ENCODE assay signal across 16 cellular contexts in the genomic region with DNA sequence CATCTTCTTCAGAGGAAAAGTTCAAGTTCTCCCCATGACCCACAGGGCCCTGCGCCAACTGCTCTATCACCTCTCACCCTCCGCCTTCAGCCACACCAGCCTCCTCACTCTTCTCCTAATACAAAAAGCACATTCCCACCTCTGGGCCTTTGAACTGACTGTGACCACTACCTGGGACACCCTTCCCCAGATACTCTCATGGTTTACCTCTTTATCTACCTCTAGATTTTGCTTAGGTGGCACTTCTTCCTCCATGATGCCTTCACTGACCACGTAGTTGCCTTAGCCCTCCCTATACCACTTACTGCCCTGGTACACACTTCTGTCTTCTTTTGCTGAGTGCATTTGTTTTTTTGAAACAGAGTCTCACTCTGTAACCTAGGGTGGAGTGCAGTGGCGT. TPM values are rescaled to one million over a fixed set of nuclear protein-coding genes. Genes with fewer than 3 reads are reported as not detected.
DNase-seq lines count a peak whose midpoint lies in the region; ATAC-seq, FAIRE-seq and TF ChIP-seq lines count a peak whose summit lies in the region.
"Had no signal": no experiment of that assay in that cellular context is flagged by ENCODE, and none has a peak within 500 bp of the region (broad histone marks: within the 10 kb centered on the region; RNA-seq: fewer than 3 reads in every experiment).

No MANE protein-coding gene starts in this region.

- no peak overlapping the region for H3K4me3 Mint-ChIP-seq in activated CD4-positive, alpha-beta T cell treated with anti-CD3 and anti-CD28 coated beads, Interleukin-2, amount 10 ng/mL, durations not matched to agents 24 days and 14 days
- no peak overlapping the region for H3K4me3 Mint-ChIP-seq in progenitor cell of endocrine pancreas (ENCODE audit: low read depth)

- no peak for FAIRE-seq in A549 (lab: Jason Lieb, UNC)
- FAIRE-seq in K562 (lab: Jason Lieb, UNC), result no peak
- FAIRE-seq: GM18507 had no signal

- H3K4me2 ChIP-seq in A549 (no peak overlapping the region), K562 (ENCODE audit: insufficient read depth, low read length) (no peak overlapping the region)
- H3K4me2 ChIP-seq: BLaER1 treated with 17β-estradiol and CSF1 and Interleukin-3, amounts not matched to agents 10 nM and 100 nM had no signal

- H3K36me3 Mint-ChIP-seq in activated CD4-positive, alpha-beta T cell treated with anti-CD3 and anti-CD28 coated beads, Interleukin-2, amount 10 ng/mL, durations not matched to agents 24 days and 14 days (ENCODE audit: low read depth), result peaks cover 47% of the 10 kb centered on the region
- H3K36me3 Mint-ChIP-seq in progenitor cell of endocrine pancreas (ENCODE audit: insufficient read depth), result peaks cover 19% of the 10 kb centered on the region

- peaks cover 55% of the 10 kb centered on the region; the same call in 2 of the 3 replicates for H3K36me3 ChIP-seq in K562 (ENCODE audit: control insufficient read depth, insufficient read depth, low read length)

- TF ChIP-seq POLR2A in A549 (IDR thresholded peaks at IDR 0.05; ENCODE audit: low read length) (no peak), K562 (conservative IDR thresholded peaks at IDR 0.05) (peak; percentile 34; the same call in 1 of the 2 replicates)

- H3K27me3 Mint-ChIP-seq in activated CD4-positive, alpha-beta T cell treated with anti-CD3 and anti-CD28 coated beads, Interleukin-2, amount 10 ng/mL, durations not matched to agents 24 days and 14 days, result peaks cover 2% of the 10 kb centered on the region
- no peaks in the 10 kb centered on the region for H3K27me3 Mint-ChIP-seq in progenitor cell of endocrine pancreas

- no peaks in the 10 kb centered on the region for H3K27me3 ChIP-seq in K562 (ENCODE audit: control insufficient read depth in 2 of 2, insufficient read depth in 2 of 2, low read length in 2 of 2)
- H3K27me3 ChIP-seq: BLaER1 treated with 17β-estradiol and CSF1 and Interleukin-3, amounts not matched to agents 10 nM and 100 nM had no signal

- ATAC-seq in A549 (no peak), K562 (no peak), GM18498 (IDR thresholded peaks at IDR 0.05; ENCODE audit: unreplicated experiment) (no peak), HG03442 (IDR thresholded peaks at IDR 0.05; ENCODE audit: unreplicated experiment) (no peak)

- TF ChIP-seq RAD21 in A549 (conservative IDR thresholded peaks at IDR 0.05 in 1 of 2, IDR thresholded peaks at IDR 0.05 in 1 of 2) (no peak), K562 (CRISPR knock-in tag; conservative IDR thresholded peaks at IDR 0.05 in 1 of 2, IDR thresholded peaks at IDR 0.05 in 1 of 2) (no peak)

- H4K20me1 ChIP-seq in K562 (replicated peaks; ENCODE audit: control insufficient read depth, insufficient read depth, low read length), result no peaks in the 10 kb centered on the region

- WGBS in A549 (ENCODE audit: missing lambda C conversion rate), result 95% methylated on average over 4 of the region's 4 CpGs
- WGBS in K562 (ENCODE audit: insufficient coverage, low coverage, missing lambda C conversion rate), result 100% methylated on average over 4 of the region's 4 CpGs

- no peak overlapping the region for H2AFZ ChIP-seq in K562 (ENCODE audit: low read depth, low read length)

- intact Hi-C loops in activated CD4-positive, alpha-beta T cell treated with anti-CD3 and anti-CD28 coated beads, Interleukin-2, amount 10 ng/mL, durations not matched to agents 24 days and 14 days (cut with micrococcal nuclease), result no loop called here
- intact Hi-C loops in K562 (cut with micrococcal nuclease), result no loop called here

- CTCF ChIA-PET in A549 (lab: Yijun Ruan, JAX), result interaction anchor here (2.8 kb wide), 1 partner anchor 8 kb away, joined by 12 read pairs; no protein-coding TSS in a partner anchor
- CTCF ChIA-PET in K562 (lab: Yijun Ruan, JAX; ENCODE audit: low intra/inter-chr PET ratio), result no interaction called here

- DNase-seq in activated CD4-positive, alpha-beta T cell treated with anti-CD3 and anti-CD28 coated beads, Interleukin-2, amount 10 ng/mL, durations not matched to agents 24 days and 14 days, result peak; percentile 54
- no peak for DNase-seq in activated CD4-positive, alpha-beta T cell treated with anti-CD3 and anti-CD28 coated beads for 1 hour
- DNase-seq in A549 (ENCODE audit: low read depth in 1 of 2, low spot score in 1 of 2) (no peak), K562 (ENCODE audit: extremely low read depth in 1 of 4, low spot score in 3 of 4) (no peak), progenitor cell of endocrine pancreas (ENCODE audit: low spot score, unreplicated experiment) (no peak)
- DNase-seq: 8988T; ACHN; CD4-positive, CD25-positive, alpha-beta regulatory T cell; DMS53; GF-D8; HCEC 1CT had no signal

- H3K27ac ChIP-seq in A549, result no peak overlapping the region
- no peak overlapping the region for H3K27ac ChIP-seq in K562 (ENCODE audit: extremely low read depth, low read depth, low read length)
- H3K27ac ChIP-seq: BLaER1 treated with 17β-estradiol and CSF1 and Interleukin-3, amounts not matched to agents 10 nM and 100 nM; HL-60 had no signal

- TF ChIP-seq EP300 in A549 (IDR thresholded peaks at IDR 0.05) (no peak), K562 (IDR thresholded peaks at IDR 0.05; ENCODE audit: low read length) (no peak)

- H3K4me1 ChIP-seq in A549 (no peaks in the 10 kb centered on the region), K562 (replicated peaks in 1 of 2; ENCODE audit: control insufficient read depth in 2 of 2, insufficient read depth in 2 of 2, low read length in 2 of 2) (peaks cover 4 to 31% of the 10 kb centered on the region in 2 experiments; a peak in 3 of 5 replicates)

- peaks cover 16% of the 10 kb centered on the region for H3K4me1 Mint-ChIP-seq in activated CD4-positive, alpha-beta T cell treated with anti-CD3 and anti-CD28 coated beads, Interleukin-2, amount 10 ng/mL, durations not matched to agents 24 days and 14 days
- peaks cover 4% of the 10 kb centered on the region for H3K4me1 Mint-ChIP-seq in progenitor cell of endocrine pancreas (ENCODE audit: low read depth)

- TF ChIP-seq CTCF in A549 (IDR thresholded peaks at IDR 0.05), result no peak
- no peak for TF ChIP-seq CTCF in K562 (IDR thresholded peaks at IDR 0.05 in 2 of 3, conservative IDR thresholded peaks at IDR 0.05 in 1 of 3; ENCODE audit: insufficient read depth in 2 of 3, low read depth in 1 of 3, low read length in 3 of 3)
- no peak for TF ChIP-seq CTCF in progenitor cell of endocrine pancreas (IDR thresholded peaks at IDR 0.05; ENCODE audit: unreplicated experiment)

- H3K27ac Mint-ChIP-seq in activated CD4-positive, alpha-beta T cell treated with anti-CD3 and anti-CD28 coated beads, Interleukin-2, amount 10 ng/mL, durations not matched to agents 24 days and 14 days, result no peak overlapping the region
- peak overlapping the region; percentile 26 for H3K27ac Mint-ChIP-seq in progenitor cell of endocrine pancreas

- H3K4me3 ChIP-seq in A549, result no peak overlapping the region
- no peak overlapping the region for H3K4me3 ChIP-seq in K562
- H3K4me3 ChIP-seq: BLaER1 treated with 17β-estradiol and CSF1 and Interleukin-3, amounts not matched to agents 10 nM and 100 nM had no signal

- no peaks in the 10 kb centered on the region for H3K9me1 ChIP-seq in K562 (ENCODE audit: control insufficient read depth, insufficient read depth, low read length)

- in situ Hi-C loops in K562 (cut with MboI), result no loop called here

- no peaks in the 10 kb centered on the region for H3K9me3 Mint-ChIP-seq in activated CD4-positive, alpha-beta T cell treated with anti-CD3 and anti-CD28 coated beads, Interleukin-2, amount 10 ng/mL, durations not matched to agents 24 days and 14 days
- no peaks in the 10 kb centered on the region for H3K9me3 Mint-ChIP-seq in progenitor cell of endocrine pancreas (ENCODE audit: low read depth)
- H3K9me3 Mint-ChIP-seq: CD4-positive, CD25-positive, alpha-beta regulatory T cell had no signal

- no peaks in the 10 kb centered on the region for H3K9me3 ChIP-seq in A549
- H3K9me3 ChIP-seq in K562 (replicated peaks; ENCODE audit: control insufficient read depth, insufficient read depth, low read depth, low read length), result no peaks in the 10 kb centered on the region
- H3K9me3 ChIP-seq: BLaER1 treated with 17β-estradiol and CSF1 and Interleukin-3, amounts not matched to agents 10 nM and 100 nM had no signal

- BruUV-seq in K562 (replicated peaks; lab: Mats Ljungman, UMichigan), result no TSS peak

- H3K79me2 ChIP-seq in K562 (ENCODE audit: control insufficient read depth, insufficient read depth, low read length), result 0 out of 3 replicates have a peak, but pooled peaks cover under 1% of the 10 kb centered on the region

- POLR2A ChIA-PET in A549 (lab: Yijun Ruan, JAX), result no interaction called here
- POLR2A ChIA-PET in K562 (lab: Yijun Ruan, JAX), result no interaction called here

- no peak overlapping the region for H3K9ac ChIP-seq in K562 (ENCODE audit: insufficient read depth in 1 of 2, low read depth in 2 of 2, low read length in 2 of 2)
- H3K9ac ChIP-seq: BLaER1 treated with 17β-estradiol and CSF1 and Interleukin-3, amounts not matched to agents 10 nM and 100 nM had no signal

RNA-seq across cellular contexts. Expression of gene SYCE2, which starts 3.9 kb away (rescaled TPM):
- total RNA-seq in activated CD4-positive, alpha-beta T cell treated with anti-CD3 and anti-CD28 coated beads, Interleukin-2, amount 10 ng/mL, durations not matched to agents 24 days and 14 days, result 2.3 and 3.3 TPM in 2 replicates
- polyA plus RNA-seq in A549 (2011; rRNA removed), result 0.13 and 0.41 TPM in 2 replicates
- polyA plus RNA-seq in A549 (2012; cell fraction: cytosol; rRNA removed), result 0.42 and 0.49 TPM in 2 replicates
- polyA plus RNA-seq in A549 (2012; cell fraction: nucleus; rRNA removed), result 0.19 and 0.37 TPM in 2 replicates
- 0.25 to 0.40 TPM (median 0.39 TPM) in 3 replicates for polyA plus RNA-seq in A549 (2017; fragmentation: RNase III; extraction: RNeasy Plus Mini Kit Qiagen cat#74134 plus additional on column Dnase treatment)
- polyA minus RNA-seq in A549 (2011; rRNA and poly(A)+ RNA removed), result 0.17 TPM in 1 of 2 replicates, not detected in the other
- total RNA-seq in K562 (2011; cell fraction: chromatin; rRNA removed; ENCODE audit: low replicate concordance), result 1.0 TPM in 1 of 2 replicates, not detected in the other
- total RNA-seq in K562 (2011; cell fraction: nucleolus; rRNA removed), result not detected in 2 replicates
- total RNA-seq in K562 (2011; cell fraction: nucleoplasm; rRNA removed), result not detected in 2 replicates
- 0.98 and 1.5 TPM in 2 replicates for total RNA-seq in K562 (2014; rRNA removed)
- total RNA-seq in K562 (2014; rRNA removed; fragmentation: Illumina TruSeq; extraction: Trizol), result 0.57 and 1.2 TPM in 2 replicates
- total RNA-seq in K562 (2015; rRNA removed; fragmentation: Illumina TruSeq; extraction: Trizol), result 0.62 and 0.79 TPM in 2 replicates
- total RNA-seq in K562 (2021), result 0.67 and 0.69 TPM in 2 replicates
- 1.2 and 1.7 TPM in 2 replicates for polyA plus RNA-seq in K562 (2011; rRNA removed)
- 0.96 and 1.1 TPM in 2 replicates for polyA plus RNA-seq in K562 (2011; cell fraction: cytosol; rRNA removed)
- 0.46 and 0.77 TPM in 2 replicates for polyA plus RNA-seq in K562 (2011; cell fraction: nucleus; rRNA removed)
- 1.4 and 4.3 TPM in 2 replicates for polyA plus RNA-seq in K562 (2012)
- polyA plus RNA-seq in K562 (2014; fragmentation: Illumina TruSeq; extraction: Trizol), result 2.1 TPM in 2 replicates
- polyA plus RNA-seq in K562 (2014; fragmentation: Nextera tagmentation; extraction: Ambion mirVana), result under 1 TPM; 0.92 to 0.99 TPM
- polyA plus RNA-seq in K562 (2014; rRNA removed), result 0.85 and 2.1 TPM in 2 replicates
- 0.36 TPM in 1 of 2 replicates, not detected in the other for polyA minus RNA-seq in K562 (2011; rRNA and poly(A)+ RNA removed)
- 1.5 TPM in 1 of 2 replicates, not detected in the other for polyA minus RNA-seq in K562 (2011; cell fraction: cytosol; rRNA and poly(A)+ RNA removed)
- polyA minus RNA-seq in K562 (2011; cell fraction: nucleus; rRNA and poly(A)+ RNA removed), result not detected in 2 replicates
- total RNA-seq in progenitor cell of endocrine pancreas, result 1.2 and 1.8 TPM in 2 replicates

RNA-seq across cellular contexts. Expression of gene FARSA, which starts 10.6 kb away (rescaled TPM):
- 202 and 208 TPM in 2 replicates for total RNA-seq in activated CD4-positive, alpha-beta T cell treated with anti-CD3 and anti-CD28 coated beads, Interleukin-2, amount 10 ng/mL, durations not matched to agents 24 days and 14 days
- polyA plus RNA-seq in A549 (2011; rRNA removed), result 18.1 and 20.1 TPM in 2 replicates
- 98.1 and 105 TPM in 2 replicates for polyA plus RNA-seq in A549 (2012; cell fraction: cytosol; rRNA removed)
- polyA plus RNA-seq in A549 (2012; cell fraction: nucleus; rRNA removed), result 128 and 154 TPM in 2 replicates
- polyA plus RNA-seq in A549 (2017; fragmentation: RNase III; extraction: RNeasy Plus Mini Kit Qiagen cat#74134 plus additional on column Dnase treatment), result 57.4 to 62.2 TPM (median 58.7 TPM) in 3 replicates
- 26.2 and 37.2 TPM in 2 replicates for polyA minus RNA-seq in A549 (2011; rRNA and poly(A)+ RNA removed)
- total RNA-seq in K562 (2011; cell fraction: chromatin; rRNA removed; ENCODE audit: low replicate concordance), result 40.0 and 119 TPM in 2 replicates
- 123 and 134 TPM in 2 replicates for total RNA-seq in K562 (2011; cell fraction: nucleolus; rRNA removed)
- total RNA-seq in K562 (2011; cell fraction: nucleoplasm; rRNA removed), result 41.9 and 67.4 TPM in 2 replicates
- 186 and 188 TPM in 2 replicates for total RNA-seq in K562 (2014; rRNA removed)
- total RNA-seq in K562 (2014; rRNA removed; fragmentation: Illumina TruSeq; extraction: Trizol), result 23.7 and 36.8 TPM in 2 replicates
- total RNA-seq in K562 (2015; rRNA removed; fragmentation: Illumina TruSeq; extraction: Trizol), result 89.6 and 102 TPM in 2 replicates
- total RNA-seq in K562 (2021), result 237 TPM in 2 replicates
- 25.2 and 39.6 TPM in 2 replicates for polyA plus RNA-seq in K562 (2011; rRNA removed)
- polyA plus RNA-seq in K562 (2011; cell fraction: cytosol; rRNA removed), result 37.9 and 94.3 TPM in 2 replicates
- polyA plus RNA-seq in K562 (2011; cell fraction: nucleus; rRNA removed), result 112 and 187 TPM in 2 replicates
- 137 and 208 TPM in 2 replicates for polyA plus RNA-seq in K562 (2012)
- polyA plus RNA-seq in K562 (2014; fragmentation: Illumina TruSeq; extraction: Trizol), result 173 and 186 TPM in 2 replicates
- polyA plus RNA-seq in K562 (2014; fragmentation: Nextera tagmentation; extraction: Ambion mirVana), result 10 to 100 TPM; 32.6 to 40.0 TPM
- polyA plus RNA-seq in K562 (2014; rRNA removed), result 117 and 142 TPM in 2 replicates
- 10.9 and 13.1 TPM in 2 replicates for polyA minus RNA-seq in K562 (2011; rRNA and poly(A)+ RNA removed)
- polyA minus RNA-seq in K562 (2011; cell fraction: cytosol; rRNA and poly(A)+ RNA removed), result 49.3 and 54.1 TPM in 2 replicates
- polyA minus RNA-seq in K562 (2011; cell fraction: nucleus; rRNA and poly(A)+ RNA removed), result 39.9 and 40.1 TPM in 2 replicates
- total RNA-seq in progenitor cell of endocrine pancreas, result 61.2 and 63.3 TPM in 2 replicates

RNA-seq across cellular contexts. Expression of gene CALR, which starts 15.4 kb away (rescaled TPM):
- total RNA-seq in activated CD4-positive, alpha-beta T cell treated with anti-CD3 and anti-CD28 coated beads, Interleukin-2, amount 10 ng/mL, durations not matched to agents 24 days and 14 days, result 987 and 994 TPM in 2 replicates
- polyA plus RNA-seq in A549 (2011; rRNA removed) (356 and 419 TPM in 2 replicates), A549 (2017; fragmentation: RNase III; extraction: RNeasy Plus Mini Kit Qiagen cat#74134 plus additional on column Dnase treatment) (484 to 507 TPM (median 494 TPM) in 3 replicates), K562 (2011; rRNA removed) (628 and 644 TPM in 2 replicates), K562 (2014; fragmentation: Illumina TruSeq; extraction: Trizol) (643 and 731 TPM in 2 replicates), K562 (2014; fragmentation: Nextera tagmentation; extraction: Ambion mirVana) (100 to 1,000 TPM; 126 to 147 TPM), K562 (2014; rRNA removed) (642 and 658 TPM in 2 replicates)
- 378 and 414 TPM in 2 replicates for polyA plus RNA-seq in A549 (2012; cell fraction: cytosol; rRNA removed)
- 343 and 404 TPM in 2 replicates for polyA plus RNA-seq in A549 (2012; cell fraction: nucleus; rRNA removed)
- 427 and 530 TPM in 2 replicates for polyA minus RNA-seq in A549 (2011; rRNA and poly(A)+ RNA removed)
- 1,154 and 1,519 TPM in 2 replicates for total RNA-seq in K562 (2011; cell fraction: chromatin; rRNA removed; ENCODE audit: low replicate concordance)
- 2,017 and 2,086 TPM in 2 replicates for total RNA-seq in K562 (2011; cell fraction: nucleolus; rRNA removed)
- total RNA-seq in K562 (2011; cell fraction: nucleoplasm; rRNA removed), result 1,334 and 1,801 TPM in 2 replicates
- total RNA-seq in K562 (2014; rRNA removed) (673 and 912 TPM in 2 replicates), K562 (2014; rRNA removed; fragmentation: Illumina TruSeq; extraction: Trizol) (473 and 509 TPM in 2 replicates), K562 (2015; rRNA removed; fragmentation: Illumina TruSeq; extraction: Trizol) (794 and 811 TPM in 2 replicates), K562 (2021) (730 and 790 TPM in 2 replicates), progenitor cell of endocrine pancreas (707 and 730 TPM in 2 replicates)
- polyA plus RNA-seq in K562 (2011; cell fraction: cytosol; rRNA removed), result 488 and 529 TPM in 2 replicates
- polyA plus RNA-seq in K562 (2011; cell fraction: nucleus; rRNA removed), result 369 and 585 TPM in 2 replicates
- 684 and 846 TPM in 2 replicates for polyA plus RNA-seq in K562 (2012)
- polyA minus RNA-seq in K562 (2011; rRNA and poly(A)+ RNA removed), result 673 and 889 TPM in 2 replicates
- polyA minus RNA-seq in K562 (2011; cell fraction: cytosol; rRNA and poly(A)+ RNA removed), result 377 and 404 TPM in 2 replicates
- 138 and 244 TPM in 2 replicates for polyA minus RNA-seq in K562 (2011; cell fraction: nucleus; rRNA and poly(A)+ RNA removed)

RNA-seq across cellular contexts. Expression of gene RAD23A, which starts 22.7 kb away (rescaled TPM):
- 208 and 212 TPM in 2 replicates for total RNA-seq in activated CD4-positive, alpha-beta T cell treated with anti-CD3 and anti-CD28 coated beads, Interleukin-2, amount 10 ng/mL, durations not matched to agents 24 days and 14 days
- 46.4 and 56.2 TPM in 2 replicates for polyA plus RNA-seq in A549 (2011; rRNA removed)
- polyA plus RNA-seq in A549 (2012; cell fraction: cytosol; rRNA removed), result 105 and 107 TPM in 2 replicates
- polyA plus RNA-seq in A549 (2012; cell fraction: nucleus; rRNA removed), result 125 and 132 TPM in 2 replicates
- polyA plus RNA-seq in A549 (2017; fragmentation: RNase III; extraction: RNeasy Plus Mini Kit Qiagen cat#74134 plus additional on column Dnase treatment), result 68.6 to 71.6 TPM (median 71.1 TPM) in 3 replicates
- polyA minus RNA-seq in A549 (2011; rRNA and poly(A)+ RNA removed), result 39.3 and 68.6 TPM in 2 replicates
- 62.5 and 156 TPM in 2 replicates for total RNA-seq in K562 (2011; cell fraction: chromatin; rRNA removed; ENCODE audit: low replicate concordance)
- total RNA-seq in K562 (2011; cell fraction: nucleolus; rRNA removed), result 117 and 120 TPM in 2 replicates
- 89.2 and 96.1 TPM in 2 replicates for total RNA-seq in K562 (2011; cell fraction: nucleoplasm; rRNA removed)
- total RNA-seq in K562 (2014; rRNA removed), result 181 and 279 TPM in 2 replicates
- 47.8 and 56.5 TPM in 2 replicates for total RNA-seq in K562 (2014; rRNA removed; fragmentation: Illumina TruSeq; extraction: Trizol)
- total RNA-seq in K562 (2015; rRNA removed; fragmentation: Illumina TruSeq; extraction: Trizol), result 102 and 103 TPM in 2 replicates
- 143 and 155 TPM in 2 replicates for total RNA-seq in K562 (2021)
- polyA plus RNA-seq in K562 (2011; rRNA removed), result 44.1 and 61.2 TPM in 2 replicates
- polyA plus RNA-seq in K562 (2011; cell fraction: cytosol; rRNA removed), result 93.6 and 155 TPM in 2 replicates
- polyA plus RNA-seq in K562 (2011; cell fraction: nucleus; rRNA removed), result 108 and 152 TPM in 2 replicates
- polyA plus RNA-seq in K562 (2012), result 184 and 224 TPM in 2 replicates
- 179 and 212 TPM in 2 replicates for polyA plus RNA-seq in K562 (2014; fragmentation: Illumina TruSeq; extraction: Trizol)
- polyA plus RNA-seq in K562 (2014; fragmentation: Nextera tagmentation; extraction: Ambion mirVana), result 10 to 100 TPM in 1 of 2 experiments, 1 to 10 TPM in 1; 9.5 to 40.4 TPM
- 101 and 127 TPM in 2 replicates for polyA plus RNA-seq in K562 (2014; rRNA removed)
- polyA minus RNA-seq in K562 (2011; rRNA and poly(A)+ RNA removed), result 33.9 and 34.4 TPM in 2 replicates
- 98.0 and 181 TPM in 2 replicates for polyA minus RNA-seq in K562 (2011; cell fraction: cytosol; rRNA and poly(A)+ RNA removed)
- polyA minus RNA-seq in K562 (2011; cell fraction: nucleus; rRNA and poly(A)+ RNA removed), result 31.2 and 37.4 TPM in 2 replicates
- total RNA-seq in progenitor cell of endocrine pancreas, result 70.4 and 78.8 TPM in 2 replicates

RNA-seq across cellular contexts. Expression of gene GCDH, which starts 32.0 kb away (rescaled TPM):
- 66.9 and 71.6 TPM in 2 replicates for total RNA-seq in activated CD4-positive, alpha-beta T cell treated with anti-CD3 and anti-CD28 coated beads, Interleukin-2, amount 10 ng/mL, durations not matched to agents 24 days and 14 days
- 8.0 and 8.8 TPM in 2 replicates for polyA plus RNA-seq in A549 (2011; rRNA removed)
- polyA plus RNA-seq in A549 (2012; cell fraction: cytosol; rRNA removed), result 19.2 and 21.1 TPM in 2 replicates
- 54.9 and 68.4 TPM in 2 replicates for polyA plus RNA-seq in A549 (2012; cell fraction: nucleus; rRNA removed)
- polyA plus RNA-seq in A549 (2017; fragmentation: RNase III; extraction: RNeasy Plus Mini Kit Qiagen cat#74134 plus additional on column Dnase treatment), result 14.9 to 18.8 TPM (median 15.2 TPM) in 3 replicates
- polyA minus RNA-seq in A549 (2011; rRNA and poly(A)+ RNA removed), result 6.7 and 9.1 TPM in 2 replicates
- total RNA-seq in K562 (2011; cell fraction: chromatin; rRNA removed; ENCODE audit: low replicate concordance), result 55.0 and 139 TPM in 2 replicates
- 92.4 and 115 TPM in 2 replicates for total RNA-seq in K562 (2011; cell fraction: nucleolus; rRNA removed)
- total RNA-seq in K562 (2011; cell fraction: nucleoplasm; rRNA removed), result 67.1 and 68.3 TPM in 2 replicates
- 25.7 and 37.9 TPM in 2 replicates for total RNA-seq in K562 (2014; rRNA removed)
- 11.5 and 17.7 TPM in 2 replicates for total RNA-seq in K562 (2014; rRNA removed; fragmentation: Illumina TruSeq; extraction: Trizol)
- total RNA-seq in K562 (2015; rRNA removed; fragmentation: Illumina TruSeq; extraction: Trizol), result 19.1 and 21.3 TPM in 2 replicates
- total RNA-seq in K562 (2021), result 40.1 and 47.5 TPM in 2 replicates
- 16.8 and 19.8 TPM in 2 replicates for polyA plus RNA-seq in K562 (2011; rRNA removed)
- polyA plus RNA-seq in K562 (2011; cell fraction: cytosol; rRNA removed), result 38.3 and 58.8 TPM in 2 replicates
- 44.2 and 61.1 TPM in 2 replicates for polyA plus RNA-seq in K562 (2011; cell fraction: nucleus; rRNA removed)
- polyA plus RNA-seq in K562 (2012), result 12.4 and 34.6 TPM in 2 replicates
- polyA plus RNA-seq in K562 (2014; fragmentation: Illumina TruSeq; extraction: Trizol), result 20.6 and 38.9 TPM in 2 replicates
- 1 to 10 TPM; 2.9 to 5.5 TPM for polyA plus RNA-seq in K562 (2014; fragmentation: Nextera tagmentation; extraction: Ambion mirVana)
- polyA plus RNA-seq in K562 (2014; rRNA removed), result 44.7 and 50.8 TPM in 2 replicates
- 12.1 and 21.1 TPM in 2 replicates for polyA minus RNA-seq in K562 (2011; rRNA and poly(A)+ RNA removed)
- polyA minus RNA-seq in K562 (2011; cell fraction: cytosol; rRNA and poly(A)+ RNA removed), result 17.9 and 18.6 TPM in 2 replicates
- 26.5 and 27.9 TPM in 2 replicates for polyA minus RNA-seq in K562 (2011; cell fraction: nucleus; rRNA and poly(A)+ RNA removed)
- total RNA-seq in progenitor cell of endocrine pancreas, result 59.3 and 60.6 TPM in 2 replicates
